Comparison of ENCODE assay signal across 8 cellular contexts in genomic region chr4:106316773-106317409, GRCh38. TPM values are rescaled to one million over a fixed set of nuclear protein-coding genes. Genes with fewer than 3 reads are reported as not detected.
DNase-seq lines count a peak whose midpoint lies in the region; ATAC-seq and TF ChIP-seq lines count a peak whose summit lies in the region.

No MANE protein-coding gene starts in this region.

- H2AFZ ChIP-seq in neural cell (ENCODE audit: low read depth, low read length): peak overlapping the region; percentile 98

- no peaks in the 10 kb centered on the region for H4K20me1 ChIP-seq in neural cell (ENCODE audit: insufficient read depth)

- TF ChIP-seq EP300 in neural cell (conservative IDR thresholded peaks at IDR 0.05; ENCODE audit: poor library complexity, severe bottlenecking): no peak

- TF ChIP-seq RAD21 in neural cell (conservative IDR thresholded peaks at IDR 0.05): no peak

- no peaks in the 10 kb centered on the region for H3K36me3 ChIP-seq in neural cell (ENCODE audit: insufficient read depth, low read length)

- no peak for TF ChIP-seq CTCF in neural cell (IDR thresholded peaks at IDR 0.05; ENCODE audit: poor library complexity, severe bottlenecking)

- peak overlapping the region; percentile 98 for H3K4me2 ChIP-seq in neural cell (ENCODE audit: low read length)

- H3K27me3 ChIP-seq in neural cell (ENCODE audit: insufficient read depth, low read depth, low read length): no peaks in the 10 kb centered on the region

- no peaks in the 10 kb centered on the region for H3K9me3 ChIP-seq in neural cell (ENCODE audit: low read length)

- peaks cover 6% of the 10 kb centered on the region for H3F3A ChIP-seq in neural cell (ENCODE audit: insufficient read depth, low read length, poor library complexity, severe bottlenecking)

- peak overlapping the region; percentile 74 for H3K4me3 ChIP-seq in neural cell (ENCODE audit: low read length)

- H3K9ac ChIP-seq in neural cell (ENCODE audit: low read length): peak overlapping the region; percentile 98

- H3K27ac ChIP-seq in neural cell (ENCODE audit: low read length): peak overlapping the region; percentile 99

- peaks cover 69% of the 10 kb centered on the region for H3K79me2 ChIP-seq in neural cell (replicated peaks; ENCODE audit: insufficient read depth, low read length)

- ATAC-seq in GM19328 (IDR thresholded peaks at IDR 0.05; ENCODE audit: unreplicated experiment): peak; percentile 7
- no peak for ATAC-seq in HG03460 (IDR thresholded peaks at IDR 0.05; ENCODE audit: unreplicated experiment)

- DNase-seq in HK-2 (ENCODE audit: unreplicated experiment): peak; percentile 8
- DNase-seq in central memory CD4-positive, alpha-beta T cell: peak; percentile 2
- DNase-seq in activated CD4-positive, alpha-beta T cell treated with anti-CD3 and anti-CD28 coated beads for 4 hours: no peak
- no peak for DNase-seq in NCI-H1417 (lab: John Stamatoyannopoulos, UW)
- DNase-seq in AML-193 (lab: John Stamatoyannopoulos, UW): no peak

- H3K9me2 ChIP-seq in neural cell (ENCODE audit: insufficient read depth, low read length): no peaks in the 10 kb centered on the region

TF ChIP-seq in neural cell, 6 proteins besides CTCF, POLR2A, EP300 and RAD21:
- no peak for TF ChIP-seq POLR2AphosphoS5 (IDR thresholded peaks at IDR 0.05)
- no peak for TF ChIP-seq REST (IDR thresholded peaks at IDR 0.05; ENCODE audit: borderline replicate concordance)
- no peak for TF ChIP-seq TAF1 (IDR thresholded peaks at IDR 0.05; ENCODE audit: low read depth)
- no peak for TF ChIP-seq SMC3 (conservative IDR thresholded peaks at IDR 0.05; ENCODE audit: poor library complexity)
- no peak for TF ChIP-seq MXI1 (conservative IDR thresholded peaks at IDR 0.05; ENCODE audit: poor library complexity, severe bottlenecking)
- TF ChIP-seq EZH2 (IDR thresholded peaks at IDR 0.05; ENCODE audit: borderline replicate concordance, insufficient read depth, low read length, poor library complexity, severe bottlenecking): no peak

RNA-seq across cellular contexts. Expression of gene AIMP1, which starts 0.5 kb away (rescaled TPM):
- polyA plus RNA-seq in neural cell: 46.5 and 52.1 TPM in 2 replicates
- 40.9 and 45.6 TPM in 2 replicates for polyA minus RNA-seq in neural cell

RNA-seq across cellular contexts. Expression of gene TBCK, which starts 0.9 kb away (rescaled TPM):
- 53.8 and 55.0 TPM in 2 replicates for polyA plus RNA-seq in neural cell
- 143 and 158 TPM in 2 replicates for polyA minus RNA-seq in neural cell

RNA-seq across cellular contexts. Expression of gene GIMD1, which starts 51.7 kb away (rescaled TPM):
- not detected in 2 replicates for polyA plus RNA-seq in neural cell
- not detected in 2 replicates for polyA minus RNA-seq in neural cell

Comparison
In these comparisons a context has a peak if more than half of its experiments do, and no peak if none do; other contexts are left out.
1. DNase-seq: peak in HK-2 (single experiment) and central memory CD4-positive, alpha-beta T cell (single experiment); none in activated CD4-positive, alpha-beta T cell treated with anti-CD3 and anti-CD28 coated beads for 4 hours (0 of 2), NCI-H1417 (0 of 3) and AML-193 (0 of 2).